ENCODE assay signal across 8 cellular contexts in genomic region chr9:120875954-120876841, GRCh38. TPM values are rescaled to one million over a fixed set of nuclear protein-coding genes. Genes with fewer than 3 reads are reported as not detected.
DNase-seq lines count a peak whose midpoint lies in the region; TF ChIP-seq lines count a peak whose summit lies in the region.

No MANE protein-coding gene starts in this region.

- peak overlapping the region; percentile 99 for H3K27ac ChIP-seq in thymus (ENCODE audit: low read depth)

- H3K9me2 ChIP-seq in Loucy (replicated peaks; ENCODE audit: low read depth, low read length) = no peaks in the 10 kb centered on the region

- H3K4me1 ChIP-seq in Loucy (ENCODE audit: insufficient read depth, low read length, poor library complexity, severe bottlenecking) (peaks cover 64% of the 10 kb centered on the region), thymus (ENCODE audit: control insufficient read depth, insufficient read depth, low read length) (peaks cover 23% of the 10 kb centered on the region)

- peaks cover 8% of the 10 kb centered on the region for H3K27me3 Mint-ChIP-seq in glutamatergic neuron (ENCODE audit: unreplicated experiment)
- H3K27me3 Mint-ChIP-seq in osteocyte (ENCODE audit: unreplicated experiment) = no peaks in the 10 kb centered on the region

- H3K4me3 Mint-ChIP-seq in glutamatergic neuron (ENCODE audit: unreplicated experiment) (peak overlapping the region; percentile 79), osteocyte (ENCODE audit: unreplicated experiment) (peak overlapping the region; percentile 79)

- H4K20me1 ChIP-seq in Loucy (ENCODE audit: insufficient read depth, low read length, poor library complexity, severe bottlenecking) = peaks cover 7% of the 10 kb centered on the region

- H3K27me3 ChIP-seq in H7 (ENCODE audit: control insufficient read depth, insufficient read depth, low read length) (peaks cover 3% of the 10 kb centered on the region; the same call in 1 of the 2 replicates), Loucy (ENCODE audit: insufficient read depth, low read length, poor library complexity, severe bottlenecking) (no peaks in the 10 kb centered on the region), thymus (ENCODE audit: control insufficient read depth, insufficient read depth) (no peaks in the 10 kb centered on the region)

- H3K9me3 Mint-ChIP-seq in glutamatergic neuron (ENCODE audit: unreplicated experiment) = peaks cover 12% of the 10 kb centered on the region
- no peaks in the 10 kb centered on the region for H3K9me3 Mint-ChIP-seq in osteocyte (ENCODE audit: unreplicated experiment)

- peaks cover 8% of the 10 kb centered on the region; the same call in 1 of the 2 replicates for H3F3A ChIP-seq in Loucy (ENCODE audit: low read depth)

- 3% methylated on average over 65 of the region's 65 CpGs for WGBS in thymus

- H3K4me1 Mint-ChIP-seq in glutamatergic neuron (ENCODE audit: low read depth, unreplicated experiment) (peaks cover 11% of the 10 kb centered on the region), osteocyte (ENCODE audit: unreplicated experiment) (peaks cover 55% of the 10 kb centered on the region)

- H3K9ac ChIP-seq in Loucy (ENCODE audit: low read depth, low read length, poor library complexity, severe bottlenecking) = peak overlapping the region; percentile 99

- H2AFZ ChIP-seq in Loucy (ENCODE audit: low read length) = no peak overlapping the region; the same call in 1 of the 2 replicates

- in situ Hi-C loops in SK-MEL-5 (cut with HindIII; ENCODE audit: low pct_unique_long_range_greater_than_20kb, low sequenced_read_pairs) = no loop called here

- H3K4me3 ChIP-seq in H7 (ENCODE audit: insufficient read depth, low read depth, low read length) (peak overlapping the region; percentile 74), Loucy (ENCODE audit: low read length, poor library complexity, severe bottlenecking) (peak overlapping the region; percentile 80), thymus (ENCODE audit: low read length) (peak overlapping the region; percentile 71)

- H3K36me3 ChIP-seq in H7 (replicated peaks; ENCODE audit: control insufficient read depth, insufficient read depth, low read length) = peaks cover 6% of the 10 kb centered on the region
- H3K36me3 ChIP-seq in Loucy (ENCODE audit: insufficient read depth, low read length) = peaks cover 33% of the 10 kb centered on the region
- peaks cover 19% of the 10 kb centered on the region for H3K36me3 ChIP-seq in thymus (ENCODE audit: control insufficient read depth, insufficient read depth)

- H3K27ac Mint-ChIP-seq in glutamatergic neuron (ENCODE audit: unreplicated experiment) = peak overlapping the region; percentile 16
- peak overlapping the region; percentile 97 for H3K27ac Mint-ChIP-seq in osteocyte (ENCODE audit: unreplicated experiment)

- H3K79me2 ChIP-seq in Loucy (ENCODE audit: insufficient read depth, low read length) = peaks cover 70% of the 10 kb centered on the region

- H3K4me2 ChIP-seq in Loucy (ENCODE audit: low read depth, low read length, poor library complexity, severe bottlenecking) = peak overlapping the region; percentile 97

- H3K36me3 Mint-ChIP-seq in glutamatergic neuron (ENCODE audit: unreplicated experiment) (no peaks in the 10 kb centered on the region), osteocyte (ENCODE audit: unreplicated experiment) (peaks cover 34% of the 10 kb centered on the region)

- H3K9me3 ChIP-seq in Loucy (ENCODE audit: insufficient read depth, low read depth, low read length) (no peaks in the 10 kb centered on the region), thymus (ENCODE audit: control insufficient read depth) (no peaks in the 10 kb centered on the region)

- TF ChIP-seq CTCF in Loucy (conservative IDR thresholded peaks at IDR 0.05; ENCODE audit: low read length) = peak; percentile 39
- no peak for TF ChIP-seq CTCF in glutamatergic neuron (IDR thresholded peaks at IDR 0.05; ENCODE audit: partially characterized antibody, unreplicated experiment)
- TF ChIP-seq CTCF in osteocyte (IDR thresholded peaks at IDR 0.05) = no peak

- DNase-seq in GDM1 (lab: John Stamatoyannopoulos, UW) (peak; percentile 91), H7 (peak; percentile 90), SK-MEL-5 (ENCODE audit: low read depth, low spot score) (peak; percentile 67), glutamatergic neuron (peak; percentile 64), osteocyte (ENCODE audit: extremely low spot score, unreplicated experiment) (peak; percentile 94)
- peak; percentile 74 for DNase-seq in activated naive CD4-positive, alpha-beta T cell treated with anti-CD3 and anti-CD28 coated beads, Interleukin-2, amount 50 U/mL, for 16 hours

RNA-seq across cellular contexts. Expression of gene PHF19, which starts 0.8 kb away (rescaled TPM):
- 35.5 and 40.1 TPM in 2 replicates for total RNA-seq in H7 (2014; rRNA removed; shearing (Covaris generic))
- total RNA-seq in SK-MEL-5 (2014; rRNA removed; shearing (Covaris generic)) = 19.0 and 23.9 TPM in 2 replicates
- polyA plus RNA-seq in SK-MEL-5 (2015; cell fraction: cytosol; rRNA removed) = 41.7 and 51.7 TPM in 2 replicates
- polyA plus RNA-seq in SK-MEL-5 (2015; cell fraction: nucleus; rRNA removed) = 36.1 and 85.7 TPM in 2 replicates
- total RNA-seq in glutamatergic neuron (ENCODE audit: unreplicated experiment) (18.9 TPM), osteocyte (194 and 212 TPM in 2 replicates)
- 32.6 TPM for polyA plus RNA-seq in thymus

RNA-seq across cellular contexts. Expression of gene PSMD5, which starts 33.5 kb away (rescaled TPM):
- total RNA-seq in H7 (2014; rRNA removed; shearing (Covaris generic)) = 24.3 and 25.6 TPM in 2 replicates
- total RNA-seq in SK-MEL-5 (2014; rRNA removed; shearing (Covaris generic)) = 23.9 and 27.9 TPM in 2 replicates
- 30.4 and 40.5 TPM in 2 replicates for polyA plus RNA-seq in SK-MEL-5 (2015; cell fraction: cytosol; rRNA removed)
- polyA plus RNA-seq in SK-MEL-5 (2015; cell fraction: nucleus; rRNA removed) = 9.0 and 15.7 TPM in 2 replicates
- 48.5 TPM for total RNA-seq in glutamatergic neuron (ENCODE audit: unreplicated experiment)
- 53.3 and 69.5 TPM in 2 replicates for total RNA-seq in osteocyte
- polyA plus RNA-seq in thymus = 24.2 TPM

RNA-seq across cellular contexts. Expression of gene TRAF1, which starts 50.4 kb away (rescaled TPM):
- 0.97 and 1.4 TPM in 2 replicates for total RNA-seq in H7 (2014; rRNA removed; shearing (Covaris generic))
- 0.32 and 0.51 TPM in 2 replicates for total RNA-seq in SK-MEL-5 (2014; rRNA removed; shearing (Covaris generic))
- 0.80 and 0.83 TPM in 2 replicates for polyA plus RNA-seq in SK-MEL-5 (2015; cell fraction: cytosol; rRNA removed)
- 1.3 and 2.4 TPM in 2 replicates for polyA plus RNA-seq in SK-MEL-5 (2015; cell fraction: nucleus; rRNA removed)
- total RNA-seq in glutamatergic neuron (ENCODE audit: unreplicated experiment) = 1.6 TPM
- total RNA-seq in osteocyte = 7.1 and 7.8 TPM in 2 replicates
- polyA plus RNA-seq in thymus = 21.7 TPM

Comparison
In these comparisons a context has a peak if more than half of its experiments do, and no peak if none do; other contexts are left out.
1. Peak in every context shown above with its lines: DNase-seq, H3K4me3 ChIP-seq and H3K27ac ChIP-seq.